In the genomic region with DNA sequence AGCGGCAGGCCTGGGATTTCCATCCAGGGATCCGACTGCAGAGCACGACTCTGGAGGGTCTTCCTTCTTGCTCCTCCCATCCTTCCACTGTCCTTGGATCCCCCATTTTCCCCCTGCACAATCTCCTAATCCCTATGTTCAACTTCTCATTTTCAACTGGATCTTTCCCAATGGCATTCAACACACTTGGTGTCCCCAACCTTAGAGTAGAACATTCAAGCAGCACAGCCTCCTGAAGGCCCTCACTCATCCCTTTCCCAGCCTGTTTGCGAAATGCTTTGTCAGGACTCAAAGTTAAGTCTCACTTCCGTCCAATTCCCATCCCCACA, we compare ENCODE assay signal across 1 cellular context.
TF ChIP-seq lines count a peak whose summit lies in the region.

No MANE protein-coding gene starts in this region.

TF ChIP-seq in H1, 55 proteins besides CTCF, POLR2A, EP300 and RAD21 (continued from another document):
- TF ChIP-seq HDAC6 (IDR thresholded peaks at IDR 0.05; ENCODE audit: low read depth, low read length) (no peak), USF2 (IDR thresholded peaks at IDR 0.05; ENCODE audit: low read length) (no peak), POLR2AphosphoS5 (IDR thresholded peaks at IDR 0.05; ENCODE audit: low read depth, low read length) (no peak), RNF2 (IDR thresholded peaks at IDR 0.05; ENCODE audit: borderline replicate concordance, low read depth, low read length, missing control alignments, poor library complexity, severe bottlenecking) (no peak), JUN (IDR thresholded peaks at IDR 0.05; ENCODE audit: low read depth, low read length) (no peak)
- TF ChIP-seq, protein P1, sequence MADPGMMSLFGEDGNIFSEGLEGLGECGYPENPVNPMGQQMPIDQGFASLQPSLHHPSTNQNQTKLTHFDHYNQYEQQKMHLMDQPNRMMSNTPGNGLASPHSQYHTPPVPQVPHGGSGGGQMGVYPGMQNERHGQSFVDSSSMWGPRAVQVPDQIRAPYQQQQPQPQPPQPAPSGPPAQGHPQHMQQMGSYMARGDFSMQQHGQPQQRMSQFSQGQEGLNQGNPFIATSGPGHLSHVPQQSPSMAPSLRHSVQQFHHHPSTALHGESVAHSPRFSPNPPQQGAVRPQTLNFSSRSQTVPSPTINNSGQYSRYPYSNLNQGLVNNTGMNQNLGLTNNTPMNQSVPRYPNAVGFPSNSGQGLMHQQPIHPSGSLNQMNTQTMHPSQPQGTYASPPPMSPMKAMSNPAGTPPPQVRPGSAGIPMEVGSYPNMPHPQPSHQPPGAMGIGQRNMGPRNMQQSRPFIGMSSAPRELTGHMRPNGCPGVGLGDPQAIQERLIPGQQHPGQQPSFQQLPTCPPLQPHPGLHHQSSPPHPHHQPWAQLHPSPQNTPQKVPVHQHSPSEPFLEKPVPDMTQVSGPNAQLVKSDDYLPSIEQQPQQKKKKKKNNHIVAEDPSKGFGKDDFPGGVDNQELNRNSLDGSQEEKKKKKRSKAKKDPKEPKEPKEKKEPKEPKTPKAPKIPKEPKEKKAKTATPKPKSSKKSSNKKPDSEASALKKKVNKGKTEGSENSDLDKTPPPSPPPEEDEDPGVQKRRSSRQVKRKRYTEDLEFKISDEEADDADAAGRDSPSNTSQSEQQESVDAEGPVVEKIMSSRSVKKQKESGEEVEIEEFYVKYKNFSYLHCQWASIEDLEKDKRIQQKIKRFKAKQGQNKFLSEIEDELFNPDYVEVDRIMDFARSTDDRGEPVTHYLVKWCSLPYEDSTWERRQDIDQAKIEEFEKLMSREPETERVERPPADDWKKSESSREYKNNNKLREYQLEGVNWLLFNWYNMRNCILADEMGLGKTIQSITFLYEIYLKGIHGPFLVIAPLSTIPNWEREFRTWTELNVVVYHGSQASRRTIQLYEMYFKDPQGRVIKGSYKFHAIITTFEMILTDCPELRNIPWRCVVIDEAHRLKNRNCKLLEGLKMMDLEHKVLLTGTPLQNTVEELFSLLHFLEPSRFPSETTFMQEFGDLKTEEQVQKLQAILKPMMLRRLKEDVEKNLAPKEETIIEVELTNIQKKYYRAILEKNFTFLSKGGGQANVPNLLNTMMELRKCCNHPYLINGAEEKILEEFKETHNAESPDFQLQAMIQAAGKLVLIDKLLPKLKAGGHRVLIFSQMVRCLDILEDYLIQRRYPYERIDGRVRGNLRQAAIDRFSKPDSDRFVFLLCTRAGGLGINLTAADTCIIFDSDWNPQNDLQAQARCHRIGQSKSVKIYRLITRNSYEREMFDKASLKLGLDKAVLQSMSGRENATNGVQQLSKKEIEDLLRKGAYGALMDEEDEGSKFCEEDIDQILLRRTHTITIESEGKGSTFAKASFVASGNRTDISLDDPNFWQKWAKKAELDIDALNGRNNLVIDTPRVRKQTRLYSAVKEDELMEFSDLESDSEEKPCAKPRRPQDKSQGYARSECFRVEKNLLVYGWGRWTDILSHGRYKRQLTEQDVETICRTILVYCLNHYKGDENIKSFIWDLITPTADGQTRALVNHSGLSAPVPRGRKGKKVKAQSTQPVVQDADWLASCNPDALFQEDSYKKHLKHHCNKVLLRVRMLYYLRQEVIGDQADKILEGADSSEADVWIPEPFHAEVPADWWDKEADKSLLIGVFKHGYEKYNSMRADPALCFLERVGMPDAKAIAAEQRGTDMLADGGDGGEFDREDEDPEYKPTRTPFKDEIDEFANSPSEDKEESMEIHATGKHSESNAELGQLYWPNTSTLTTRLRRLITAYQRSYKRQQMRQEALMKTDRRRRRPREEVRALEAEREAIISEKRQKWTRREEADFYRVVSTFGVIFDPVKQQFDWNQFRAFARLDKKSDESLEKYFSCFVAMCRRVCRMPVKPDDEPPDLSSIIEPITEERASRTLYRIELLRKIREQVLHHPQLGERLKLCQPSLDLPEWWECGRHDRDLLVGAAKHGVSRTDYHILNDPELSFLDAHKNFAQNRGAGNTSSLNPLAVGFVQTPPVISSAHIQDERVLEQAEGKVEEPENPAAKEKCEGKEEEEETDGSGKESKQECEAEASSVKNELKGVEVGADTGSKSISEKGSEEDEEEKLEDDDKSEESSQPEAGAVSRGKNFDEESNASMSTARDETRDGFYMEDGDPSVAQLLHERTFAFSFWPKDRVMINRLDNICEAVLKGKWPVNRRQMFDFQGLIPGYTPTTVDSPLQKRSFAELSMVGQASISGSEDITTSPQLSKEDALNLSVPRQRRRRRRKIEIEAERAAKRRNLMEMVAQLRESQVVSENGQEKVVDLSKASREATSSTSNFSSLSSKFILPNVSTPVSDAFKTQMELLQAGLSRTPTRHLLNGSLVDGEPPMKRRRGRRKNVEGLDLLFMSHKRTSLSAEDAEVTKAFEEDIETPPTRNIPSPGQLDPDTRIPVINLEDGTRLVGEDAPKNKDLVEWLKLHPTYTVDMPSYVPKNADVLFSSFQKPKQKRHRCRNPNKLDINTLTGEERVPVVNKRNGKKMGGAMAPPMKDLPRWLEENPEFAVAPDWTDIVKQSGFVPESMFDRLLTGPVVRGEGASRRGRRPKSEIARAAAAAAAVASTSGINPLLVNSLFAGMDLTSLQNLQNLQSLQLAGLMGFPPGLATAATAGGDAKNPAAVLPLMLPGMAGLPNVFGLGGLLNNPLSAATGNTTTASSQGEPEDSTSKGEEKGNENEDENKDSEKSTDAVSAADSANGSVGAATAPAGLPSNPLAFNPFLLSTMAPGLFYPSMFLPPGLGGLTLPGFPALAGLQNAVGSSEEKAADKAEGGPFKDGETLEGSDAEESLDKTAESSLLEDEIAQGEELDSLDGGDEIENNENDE (IDR thresholded peaks at IDR 0.05; ENCODE audit: insufficient replicate concordance, low read length): no peak
